Comparison of ENCODE assay signal across 7 cellular contexts in the genomic region with DNA sequence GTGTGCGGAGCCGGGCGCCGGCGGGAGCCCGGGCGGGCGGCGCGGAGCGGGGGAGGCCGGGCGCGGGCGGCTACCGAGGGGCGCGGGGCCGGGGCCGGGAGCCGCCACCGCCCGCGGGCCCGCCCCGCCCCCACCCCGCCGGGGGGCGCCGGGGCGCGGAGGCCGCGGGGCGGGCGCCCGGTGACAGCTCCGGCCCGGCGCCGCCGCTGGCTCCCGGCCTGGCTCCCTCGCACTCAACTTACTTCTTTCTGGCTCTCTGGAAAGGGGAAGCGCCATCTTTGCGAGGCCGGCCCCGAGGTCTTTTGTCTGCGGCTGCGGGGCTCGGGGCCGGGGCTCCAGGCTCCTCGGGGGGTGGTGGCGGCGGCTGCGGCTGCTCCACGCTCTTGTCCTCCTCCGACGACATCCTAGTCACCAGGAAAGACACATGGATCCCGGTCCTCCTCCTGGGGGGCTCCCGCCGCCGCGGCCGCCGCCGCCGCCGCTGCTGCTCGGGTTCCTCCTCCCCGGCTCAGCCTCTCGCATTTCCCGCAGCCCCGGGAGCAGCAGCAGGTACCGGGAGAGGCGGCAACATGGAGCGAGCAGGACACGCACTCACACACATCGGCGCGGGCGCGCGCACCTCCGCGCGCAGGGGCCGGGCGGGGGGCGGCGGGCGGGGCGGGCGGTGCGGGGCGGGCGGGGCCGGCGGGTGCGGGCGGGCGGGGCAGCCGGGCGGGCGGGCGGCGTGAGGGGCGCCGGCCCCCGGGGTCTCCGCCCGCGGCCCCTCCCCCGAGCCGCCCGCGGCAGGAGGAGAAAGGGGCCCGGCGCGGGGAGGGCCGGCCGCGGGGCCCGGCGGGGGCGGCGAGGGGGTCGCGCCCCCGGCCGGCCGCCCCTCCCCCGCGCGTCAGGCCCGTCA. TPM values are rescaled to one million over a fixed set of nuclear protein-coding genes. Genes with fewer than 3 reads are reported as not detected.
DNase-seq lines count a peak whose midpoint lies in the region; ATAC-seq and TF ChIP-seq lines count a peak whose summit lies in the region.

Gene KMT2C (minus strand): TSS at position 620 of the 895 bp plus-strand sequence. CDS start 217 bp downstream, at position 403.

- no peaks in the 10 kb centered on the region for H3K9me3 ChIP-seq in tibial nerve

- H3K27ac Mint-ChIP-seq in activated naive CD4-positive, alpha-beta T cell treated with anti-CD3 and anti-CD28 coated beads for 36 hours: peak within 1 kb of the TSS; percentile 89

- peak in 1 of 2 donors; percentile 83 for TF ChIP-seq EP300 in tibial nerve (IDR thresholded peaks at IDR 0.05)

- H3K4me1 ChIP-seq in tibial nerve: peaks cover 0 to 34% (median 15%) of the 10 kb centered on the region in 4 donors

- no peaks in the 10 kb centered on the region for H3K27me3 Mint-ChIP-seq in activated naive CD4-positive, alpha-beta T cell treated with anti-CD3 and anti-CD28 coated beads for 36 hours (ENCODE audit: low read depth)

- H3K4me1 Mint-ChIP-seq in activated naive CD4-positive, alpha-beta T cell treated with anti-CD3 and anti-CD28 coated beads for 36 hours (ENCODE audit: low read depth): peaks cover 28% of the 10 kb centered on the region

- CTCF ChIA-PET in activated naive CD4-positive, alpha-beta T cell treated with anti-CD3 and anti-CD28 coated beads for 36 hours (lab: Charles Lee): interaction anchor here (1.8 kb wide), 1 partner anchor 98 kb away, joined by 3 read pairs; no protein-coding TSS in a partner anchor

- ATAC-seq in GM18505 (IDR thresholded peaks at IDR 0.05; ENCODE audit: unreplicated experiment): peak; percentile 16
- ATAC-seq in HG03039 (IDR thresholded peaks at IDR 0.05; ENCODE audit: unreplicated experiment): peak; percentile 12
- peak; percentile 37 for ATAC-seq in omental fat pad (ENCODE audit: low FRiP score)

- 0 to 1% methylated on average over 38 of the region's 136 CpGs for WGBS in tibial nerve, 2 donors

- DNase-seq in RPMI7951 (ENCODE audit: low read depth) (peak; percentile 52), glomerular visceral epithelial cell (ENCODE audit: extremely low spot score) (peak; percentile 63), omental fat pad (ENCODE audit: low spot score) (no peak), tibial nerve (ENCODE audit: low spot score in 2 of 2) (peak; percentile 28 to 37)
- DNase-seq in activated naive CD4-positive, alpha-beta T cell treated with anti-CD3 and anti-CD28 coated beads for 36 hours: peak; percentile 56

- H3K4me3 ChIP-seq in tibial nerve: peak within 1 kb of the TSS; percentile 93 to 98 (median 96)

- H3K27ac ChIP-seq in tibial nerve: peak within 1 kb of the TSS; percentile 98 to 100 (median 98)

- no peaks in the 10 kb centered on the region for H3K36me3 Mint-ChIP-seq in activated naive CD4-positive, alpha-beta T cell treated with anti-CD3 and anti-CD28 coated beads for 36 hours (ENCODE audit: low read depth)

- H3K9me3 Mint-ChIP-seq in activated naive CD4-positive, alpha-beta T cell treated with anti-CD3 and anti-CD28 coated beads for 36 hours: no peaks in the 10 kb centered on the region

- TF ChIP-seq CTCF in omental fat pad (IDR thresholded peaks at IDR 0.05) (no peak), tibial nerve (IDR thresholded peaks at IDR 0.05) (no peak)

- H3K36me3 ChIP-seq in tibial nerve: no peaks in the 10 kb centered on the region

- H3K27me3 ChIP-seq in tibial nerve: no peaks in the 10 kb centered on the region

- TF ChIP-seq POLR2A in GM18505 (IDR thresholded peaks at IDR 0.05; ENCODE audit: borderline replicate concordance, extremely low read depth, insufficient read depth, insufficient read length) (peak; percentile 38), tibial nerve (IDR thresholded peaks at IDR 0.05) (peak; percentile 22 to 49)

- intact Hi-C loops in activated naive CD4-positive, alpha-beta T cell treated with anti-CD3 and anti-CD28 coated beads for 36 hours (cut with micrococcal nuclease): loop anchor here (1.0 to 10.0 kb wide), 5 partner anchors 28 to 801 kb away; partner anchors contain the start of genes GALNT11 and XRCC2

- H3K4me3 Mint-ChIP-seq in activated naive CD4-positive, alpha-beta T cell treated with anti-CD3 and anti-CD28 coated beads for 36 hours: peak within 1 kb of the TSS; percentile 89

RNA-seq across cellular contexts. Expression of gene KMT2C, which starts in this region (rescaled TPM):
- 11.2 and 11.7 TPM in 2 replicates for total RNA-seq in RPMI7951 (2014; rRNA removed; shearing (Covaris generic))
- 10 to 100 TPM; 33.8 to 36.1 TPM for total RNA-seq in activated naive CD4-positive, alpha-beta T cell treated with anti-CD3 and anti-CD28 coated beads for 36 hours
- total RNA-seq in omental fat pad: 10 to 100 TPM; 52.5 to 84.3 (median 59.2) TPM
- 10 to 100 TPM; 63.2 to 86.1 (median 69.4) TPM for total RNA-seq in tibial nerve
